Comparison of ENCODE assay signal across 19 cellular contexts in the genomic region with DNA sequence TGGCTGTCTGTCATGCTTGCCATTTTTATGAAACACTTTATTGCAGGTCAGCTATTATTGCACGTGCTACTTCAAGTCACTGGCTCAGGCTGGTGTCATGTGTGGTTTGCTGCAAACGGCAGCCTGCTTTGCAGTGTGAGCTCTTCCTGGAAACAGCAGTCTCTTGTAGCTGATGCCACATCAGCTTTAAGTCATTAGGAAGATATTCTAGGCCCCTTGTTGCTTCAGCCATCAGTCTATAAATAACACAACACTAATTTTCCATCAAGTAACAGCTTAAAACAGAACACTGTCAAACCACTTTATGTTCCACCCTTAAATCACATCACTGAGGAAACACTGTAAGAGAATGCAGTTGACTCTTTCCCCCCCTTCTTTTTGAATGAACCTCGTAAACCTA.
DNase-seq lines count a peak whose midpoint lies in the region; ATAC-seq and TF ChIP-seq lines count a peak whose summit lies in the region.
"Had no signal": no experiment of that assay in that cellular context is flagged by ENCODE, and none has a peak within 500 bp of the region (broad histone marks: within the 10 kb centered on the region; RNA-seq: fewer than 3 reads in every experiment).

No MANE protein-coding gene starts in this region.

- H3K4me1 ChIP-seq in heart right ventricle: peaks cover 0 to 39% (median under 1%) of the 10 kb centered on the region in 9 donors
- peaks cover 0 to 23% of the 10 kb centered on the region in 2 donors for H3K4me1 ChIP-seq in right atrium auricular region

- TF ChIP-seq CTCF in heart right ventricle (IDR thresholded peaks at IDR 0.05): no peak
- TF ChIP-seq CTCF in right atrium auricular region (IDR thresholded peaks at IDR 0.05): no peak

- intact Hi-C loops in heart right ventricle (cut with DNase I): no loop called here

- H3K27ac Mint-ChIP-seq in stimulated activated effector memory CD8-positive, alpha-beta T cell treated with anti-CD3 and anti-CD28 coated beads, Interleukin-12 subunit alpha, Interleukin-12 subunit beta, amount 100 ng/mL, for 72 hours: no peak overlapping the region
- H3K27ac Mint-ChIP-seq: activated naive CD4-positive, alpha-beta T cell treated with anti-CD3 and anti-CD28 coated beads, Interleukin-2, amount 10 ng/mL, durations not matched to agents 7 days and 5 days had no signal

- H3K27me3 ChIP-seq in heart right ventricle (no peaks in the 10 kb centered on the region), right atrium auricular region (no peaks in the 10 kb centered on the region)
- H3K27me3 ChIP-seq: foreskin keratinocyte had no signal

- no peaks in the 10 kb centered on the region for H3K36me3 Mint-ChIP-seq in stimulated activated effector memory CD8-positive, alpha-beta T cell treated with anti-CD3 and anti-CD28 coated beads, Interleukin-12 subunit alpha, Interleukin-12 subunit beta, amount 100 ng/mL, for 72 hours
- H3K36me3 Mint-ChIP-seq: activated naive CD4-positive, alpha-beta T cell treated with anti-CD3 and anti-CD28 coated beads, Interleukin-2, amount 10 ng/mL, durations not matched to agents 7 days and 5 days had no signal

- ATAC-seq in heart right ventricle: peak in 7 of 8 donors; percentile 41 to 88 (median 68)
- peak; percentile 56 for ATAC-seq in stimulated activated effector memory CD8-positive, alpha-beta T cell treated with anti-CD3 and anti-CD28 coated beads, Interleukin-12 subunit alpha, Interleukin-12 subunit beta, amount 100 ng/mL, for 72 hours
- ATAC-seq in GM21515 (IDR thresholded peaks at IDR 0.05; ENCODE audit: unreplicated experiment): no peak
- ATAC-seq: foreskin keratinocyte, HepG2 had no signal

- 32 to 36% methylated on average over 3 of the region's 3 CpGs for WGBS in heart right ventricle, 2 donors

- H3K9me3 Mint-ChIP-seq in stimulated activated effector memory CD8-positive, alpha-beta T cell treated with anti-CD3 and anti-CD28 coated beads, Interleukin-12 subunit alpha, Interleukin-12 subunit beta, amount 100 ng/mL, for 72 hours: no peaks in the 10 kb centered on the region
- H3K9me3 Mint-ChIP-seq: activated naive CD4-positive, alpha-beta T cell treated with anti-CD3 and anti-CD28 coated beads, Interleukin-2, amount 10 ng/mL, durations not matched to agents 7 days and 5 days had no signal

- H3K36me3 ChIP-seq in heart right ventricle: peaks cover 0 to 14% (median 0%) of the 10 kb centered on the region in 9 donors
- no peaks in the 10 kb centered on the region for H3K36me3 ChIP-seq in right atrium auricular region

- peak overlapping the region in 6 of 10 donors; percentile 33 to 84 (median 66) for H3K27ac ChIP-seq in heart right ventricle
- peak overlapping the region in 1 of 2 donors; percentile 79 for H3K27ac ChIP-seq in right atrium auricular region
- no peak overlapping the region for H3K27ac ChIP-seq in substantia nigra (ENCODE audit: low read depth, low read length, poor library complexity, severe bottlenecking)
- H3K27ac ChIP-seq: foreskin keratinocyte, VCaP had no signal

- no peak for DNase-seq in heart right ventricle
- no peak for DNase-seq in right atrium auricular region (ENCODE audit: low spot score)
- DNase-seq in MV-4-11 (lab: John Stamatoyannopoulos, UW): peak; percentile 50
- peak; percentile 58 for DNase-seq in epidermal melanocyte (ENCODE audit: insufficient read length, low spot score)
- no peak for DNase-seq in stimulated activated effector memory CD8-positive, alpha-beta T cell treated with anti-CD3 and anti-CD28 coated beads, Interleukin-12 subunit alpha, Interleukin-12 subunit beta, amount 100 ng/mL, for 72 hours (ENCODE audit: low spot score in 2 of 2)
- DNase-seq in substantia nigra (lab: John Stamatoyannopoulos, UW): no peak
- no peak for DNase-seq in mucosa of gallbladder (ENCODE audit: low spot score)
- DNase-seq: activated CD8-positive, alpha-beta memory T cell treated with anti-CD3 and anti-CD28 coated beads, Interleukin-2, amount 50 U/mL, for 48 hours; activated naive CD4-positive, alpha-beta T cell treated with anti-CD3 and anti-CD28 coated beads, Interleukin-2, amount 10 ng/mL, durations not matched to agents 7 days and 5 days; effector memory CD4-positive, alpha-beta T cell; foreskin keratinocyte; mesendoderm; NCI-H1436; NCI-H510A; occipital lobe; stimulated activated naive CD4-positive, alpha-beta T cell treated with Interleukin-2 at 50 U/mL for 16 hours had no signal

- H3K4me3 ChIP-seq in heart right ventricle (no peak overlapping the region), right atrium auricular region (no peak overlapping the region)

- no peaks in the 10 kb centered on the region for H3K9me3 ChIP-seq in heart right ventricle
- H3K9me3 ChIP-seq in right atrium auricular region: no peaks in the 10 kb centered on the region

- H3K4me3 Mint-ChIP-seq in stimulated activated effector memory CD8-positive, alpha-beta T cell treated with anti-CD3 and anti-CD28 coated beads, Interleukin-12 subunit alpha, Interleukin-12 subunit beta, amount 100 ng/mL, for 72 hours: no peak overlapping the region
- H3K4me3 Mint-ChIP-seq: activated naive CD4-positive, alpha-beta T cell treated with anti-CD3 and anti-CD28 coated beads, Interleukin-2, amount 10 ng/mL, durations not matched to agents 7 days and 5 days had no signal

- H3K4me1 Mint-ChIP-seq in stimulated activated effector memory CD8-positive, alpha-beta T cell treated with anti-CD3 and anti-CD28 coated beads, Interleukin-12 subunit alpha, Interleukin-12 subunit beta, amount 100 ng/mL, for 72 hours: no peaks in the 10 kb centered on the region

Comparison
In these comparisons a context has a peak if more than half of its experiments do, and no peak if none do; other contexts are left out.
1. DNase-seq: peak in MV-4-11 (single experiment) and epidermal melanocyte (single experiment); none in heart right ventricle (0 of 2), right atrium auricular region (single experiment), stimulated activated effector memory CD8-positive, alpha-beta T cell treated with anti-CD3 and anti-CD28 coated beads, Interleukin-12 subunit alpha, Interleukin-12 subunit beta, amount 100 ng/mL, for 72 hours (0 of 2), substantia nigra (0 of 49) and mucosa of gallbladder (single experiment).